8 cellular contexts compared by ENCODE assay signal in genomic region chr13:46051958-46052313, GRCh38. TPM values are rescaled to one million over a fixed set of nuclear protein-coding genes. Genes with fewer than 3 reads are reported as not detected.
A peak's percentile ranks its signal among the peaks of the same experiment; 100 is the strongest.
DNase-seq lines count a peak whose midpoint lies in the region; TF ChIP-seq lines count a peak whose summit lies in the region.

No MANE protein-coding gene starts in this region.

- peak overlapping the region; percentile 92 for H3K4me3 ChIP-seq in SK-N-MC
- peak overlapping the region; percentile 64 for H3K4me3 ChIP-seq in fibroblast of the aortic adventitia (ENCODE audit: low read depth, low read length)
- peak overlapping the region; percentile 92 for H3K4me3 ChIP-seq in rectal smooth muscle tissue (ENCODE audit: low read length)

- H3K36me3 ChIP-seq in SK-N-MC (ENCODE audit: insufficient read depth, low read length) (no peaks in the 10 kb centered on the region; the same call in 1 of the 2 replicates), rectal smooth muscle tissue (ENCODE audit: control insufficient read depth, insufficient read depth, low read length) (no peaks in the 10 kb centered on the region)

- peaks cover 8% of the 10 kb centered on the region for H3K4me1 ChIP-seq in rectal smooth muscle tissue (ENCODE audit: control insufficient read depth, insufficient read depth, low read length)

- H3K27me3 Mint-ChIP-seq in activated CD4-positive, alpha-beta T cell treated with anti-CD3 and anti-CD28 coated beads, Interleukin-2, amount 10 ng/mL, durations not matched to agents 24 days and 14 days = peaks cover 18% of the 10 kb centered on the region

- peaks cover 9% of the 10 kb centered on the region for H3K36me3 Mint-ChIP-seq in activated CD4-positive, alpha-beta T cell treated with anti-CD3 and anti-CD28 coated beads, Interleukin-2, amount 10 ng/mL, durations not matched to agents 24 days and 14 days (ENCODE audit: low read depth)

- H3K27ac ChIP-seq in SK-N-MC (peak overlapping the region; percentile 91), rectal smooth muscle tissue (ENCODE audit: low read depth, low read length) (peak overlapping the region; percentile 89)

- no peaks in the 10 kb centered on the region for H3K27me3 ChIP-seq in rectal smooth muscle tissue (ENCODE audit: control insufficient read depth, insufficient read depth, low read length)

- intact Hi-C loops in activated CD4-positive, alpha-beta T cell treated with anti-CD3 and anti-CD28 coated beads, Interleukin-2, amount 10 ng/mL, durations not matched to agents 24 days and 14 days (cut with micrococcal nuclease) = loop anchor here (2.0 to 10.0 kb wide), 7 partner anchors 45 to 1065 kb away; partner anchors contain the start of genes ESD, GPALPP1, LCP1 and LRCH1

- H3K4me3 Mint-ChIP-seq in activated CD4-positive, alpha-beta T cell treated with anti-CD3 and anti-CD28 coated beads, Interleukin-2, amount 10 ng/mL, durations not matched to agents 24 days and 14 days = peak overlapping the region; percentile 94

- no peak for TF ChIP-seq CTCF in fibroblast of the aortic adventitia (IDR thresholded peaks at IDR 0.05; ENCODE audit: insufficient read depth, low read length)

- no peaks in the 10 kb centered on the region for H3K9me3 Mint-ChIP-seq in activated CD4-positive, alpha-beta T cell treated with anti-CD3 and anti-CD28 coated beads, Interleukin-2, amount 10 ng/mL, durations not matched to agents 24 days and 14 days

- H3K9me3 ChIP-seq in SK-N-MC (ENCODE audit: low read depth, low read length) = no peaks in the 10 kb centered on the region

- H3K27ac Mint-ChIP-seq in activated CD4-positive, alpha-beta T cell treated with anti-CD3 and anti-CD28 coated beads, Interleukin-2, amount 10 ng/mL, durations not matched to agents 24 days and 14 days = peak overlapping the region; percentile 98

- no peak for DNase-seq in activated CD4-positive, alpha-beta T cell treated with anti-CD3 and anti-CD28 coated beads, Interleukin-2, amount 10 ng/mL, durations not matched to agents 24 days and 14 days
- DNase-seq in activated CD4-positive, alpha-beta T cell treated with anti-CD3 and anti-CD28 coated beads for 4 hours = no peak
- no peak for DNase-seq in SK-N-MC (ENCODE audit: low read depth, low spot score)
- peak; percentile 16 for DNase-seq in fibroblast of the aortic adventitia (ENCODE audit: low read depth)
- no peak for DNase-seq in SHP77 treated with DMSO at 0.1 percent for 48 hours (lab: John Stamatoyannopoulos, UW)
- DNase-seq in RKO (ENCODE audit: low spot score) = no peak
- DNase-seq in HK-2 (ENCODE audit: unreplicated experiment) = no peak

- H3K4me1 Mint-ChIP-seq in activated CD4-positive, alpha-beta T cell treated with anti-CD3 and anti-CD28 coated beads, Interleukin-2, amount 10 ng/mL, durations not matched to agents 24 days and 14 days = peaks cover 32% of the 10 kb centered on the region

- H3K9ac ChIP-seq in SK-N-MC (ENCODE audit: insufficient read length) (peak overlapping the region; percentile 96), rectal smooth muscle tissue (ENCODE audit: low read length) (peak overlapping the region; percentile 64)

RNA-seq across cellular contexts. Expression of gene ZC3H13, which starts 0.6 kb away (rescaled TPM):
- total RNA-seq in activated CD4-positive, alpha-beta T cell treated with anti-CD3 and anti-CD28 coated beads, Interleukin-2, amount 10 ng/mL, durations not matched to agents 24 days and 14 days = 56.1 and 58.8 TPM in 2 replicates
- 25.3 and 33.1 TPM in 2 replicates for total RNA-seq in fibroblast of the aortic adventitia (ENCODE audit: low replicate concordance)

RNA-seq across cellular contexts. Expression of gene CPB2, which starts 52.9 kb away (rescaled TPM):
- total RNA-seq in activated CD4-positive, alpha-beta T cell treated with anti-CD3 and anti-CD28 coated beads, Interleukin-2, amount 10 ng/mL, durations not matched to agents 24 days and 14 days = not detected in 2 replicates
- total RNA-seq in fibroblast of the aortic adventitia (ENCODE audit: low replicate concordance) = not detected in 2 replicates
